Comparison of ENCODE assay signal across 20 cellular contexts in the genomic region with DNA sequence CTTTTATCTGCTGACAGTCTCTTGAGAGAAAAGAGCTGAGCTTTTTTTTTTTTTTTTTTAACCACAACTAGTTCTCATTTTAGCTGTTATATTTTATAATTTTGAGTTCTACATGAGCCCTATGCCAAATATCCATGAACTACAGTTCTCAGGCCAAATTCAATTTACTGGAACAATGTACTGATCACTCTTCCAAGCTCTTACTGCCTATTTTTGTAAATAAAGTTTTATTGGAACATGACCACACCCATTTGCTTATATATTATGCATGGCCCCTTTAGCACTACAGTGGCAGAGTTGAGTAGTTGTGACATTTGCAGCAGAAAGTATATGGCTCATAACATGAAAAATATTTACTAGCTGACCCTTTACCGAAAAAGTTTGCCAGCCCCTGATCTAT.
DNase-seq lines count a peak whose midpoint lies in the region; ATAC-seq, FAIRE-seq and TF ChIP-seq lines count a peak whose summit lies in the region.
"Had no signal": no experiment of that assay in that cellular context is flagged by ENCODE, and none has a peak within 500 bp of the region (broad histone marks: within the 10 kb centered on the region; RNA-seq: fewer than 3 reads in every experiment).

No MANE protein-coding gene starts in this region.

- TF ChIP-seq CTCF in HepG2 (CRISPR knock-in tag; IDR thresholded peaks at IDR 0.05) (no peak), right lobe of liver (IDR thresholded peaks at IDR 0.05) (no peak), GM12878 (IDR thresholded peaks at IDR 0.05 in 2 of 3, conservative IDR thresholded peaks at IDR 0.05 in 1 of 3; ENCODE audit: control insufficient read depth in 2 of 3, extremely low read depth in 1 of 3, insufficient read depth in 1 of 3, low read depth in 3 of 3, low read length in 3 of 3) (no peak)

- H3K79me2 ChIP-seq in HepG2 (ENCODE audit: insufficient read depth, low read length) (no peaks in the 10 kb centered on the region), GM12878 (ENCODE audit: control insufficient read depth, insufficient read depth, low read length) (no peaks in the 10 kb centered on the region)

- H4K20me1 ChIP-seq in HepG2 (ENCODE audit: insufficient read depth, low read length) (no peaks in the 10 kb centered on the region), GM12878 (ENCODE audit: control insufficient read depth, insufficient read depth) (no peaks in the 10 kb centered on the region; the same call in 1 of the 2 replicates)
- H4K20me1 ChIP-seq: BLaER1 treated with 17β-estradiol and CSF1 and Interleukin-3, amounts not matched to agents 10 nM and 100 nM had no signal

- RAD21 ChIA-PET in GM12878 (lab: Charles Lee; ENCODE audit: unreplicated experiment), result interaction anchor here (0.7 to 0.8 kb wide), 2 partner anchors 195 to 1076 kb away, joined by 3 to 6 read pairs; no protein-coding TSS in a partner anchor

- H3K4me2 ChIP-seq in HepG2 (ENCODE audit: low read depth, low read length), result no peak overlapping the region
- H3K4me2 ChIP-seq in GM12878 (ENCODE audit: control insufficient read depth, insufficient read depth), result no peak overlapping the region
- H3K4me2 ChIP-seq: A549; BLaER1 treated with 17β-estradiol and CSF1 and Interleukin-3, amounts not matched to agents 10 nM and 100 nM had no signal

- H3K36me3 ChIP-seq in HepG2 (replicated peaks in 1 of 2; ENCODE audit: control insufficient read depth in 1 of 2, insufficient read depth in 2 of 2, low read length in 2 of 2), result no peaks in the 10 kb centered on the region
- no peaks in the 10 kb centered on the region for H3K36me3 ChIP-seq in right lobe of liver
- H3K36me3 ChIP-seq in GM12878 (ENCODE audit: control insufficient read depth in 2 of 2, insufficient read depth in 2 of 2, low read length in 1 of 2), result no peaks in the 10 kb centered on the region

- no peak overlapping the region for H2AFZ ChIP-seq in HepG2 (ENCODE audit: low read length)
- no peak overlapping the region for H2AFZ ChIP-seq in GM12878 (ENCODE audit: control insufficient read depth, low read depth, low read length)

- ATAC-seq in HepG2 (no peak), right lobe of liver (no peak), GM12878 (no peak), GM18867 (IDR thresholded peaks at IDR 0.05; ENCODE audit: unreplicated experiment) (no peak)
- ATAC-seq: A549; CD8-positive, alpha-beta T cell had no signal

- FAIRE-seq in HepG2 (lab: Jason Lieb, UNC), result no peak
- no peak for FAIRE-seq in GM12878 (lab: Jason Lieb, UNC)
- FAIRE-seq: D721Med, G401.6, GM12892, GM18507 had no signal

- BruUV-seq in HepG2 (replicated peaks; lab: Mats Ljungman, UMichigan) (no TSS peak), GM12878 (replicated peaks; lab: Mats Ljungman, UMichigan) (no TSS peak)

- WGBS in HepG2 (ENCODE audit: low lambda C conversion rate), result 100% methylated on average over 1 of the region's 1 CpG
- 78% methylated on average over 1 of the region's 1 CpG for WGBS in right lobe of liver (ENCODE audit: insufficient coverage, low coverage, low lambda C conversion rate, missing lambda C conversion rate)
- WGBS in GM12878 (ENCODE audit: insufficient coverage, insufficient replicate concordance, low lambda C conversion rate, missing lambda C conversion rate), result 100% methylated on average over 1 of the region's 1 CpG

- SMC1A ChIA-PET in GM12878 (lab: Charles Lee; ENCODE audit: uncharacterized antibody, unreplicated experiment), result interaction anchor here (0.6 to 1.5 kb wide), 9 partner anchors 8 to 195 kb away, joined by 3 to 5 read pairs (median 3); no protein-coding TSS in a partner anchor

- H3K27me3 ChIP-seq in HepG2 (ENCODE audit: control insufficient read depth in 1 of 2, insufficient read depth in 2 of 2, low read length in 2 of 2) (no peaks in the 10 kb centered on the region), right lobe of liver (no peaks in the 10 kb centered on the region), GM12878 (replicated peaks in 1 of 2; ENCODE audit: control insufficient read depth in 2 of 2, insufficient read depth in 2 of 2, low read length in 1 of 2) (no peaks in the 10 kb centered on the region)
- H3K27me3 ChIP-seq: BLaER1 treated with 17β-estradiol and CSF1 and Interleukin-3, amounts not matched to agents 10 nM and 100 nM had no signal

- H3K27ac ChIP-seq in HepG2 (ENCODE audit: extremely low read length, insufficient read depth, low read length), result no peak overlapping the region
- no peak overlapping the region for H3K27ac ChIP-seq in right lobe of liver
- H3K27ac ChIP-seq in GM12878 (ENCODE audit: control insufficient read depth, insufficient read depth), result no peak overlapping the region
- H3K27ac ChIP-seq: 22Rv1; A549; BLaER1 treated with 17β-estradiol and CSF1 and Interleukin-3, amounts not matched to agents 10 nM and 100 nM; C4-2B had no signal

- no peak for TF ChIP-seq EP300 in HepG2 (IDR thresholded peaks at IDR 0.05; ENCODE audit: low read depth in 2 of 2, low read length in 2 of 2)
- TF ChIP-seq EP300 in HepG2 (CRISPR knock-in tag; IDR thresholded peaks at IDR 0.05; ENCODE audit: borderline replicate concordance), result no peak
- TF ChIP-seq EP300 in GM12878 (IDR thresholded peaks at IDR 0.05; ENCODE audit: borderline replicate concordance in 1 of 2, control insufficient read depth in 1 of 2, low read depth in 2 of 2, low read length in 2 of 2), result no peak

- TF ChIP-seq POLR2A in HepG2 (IDR thresholded peaks at IDR 0.05; ENCODE audit: insufficient read depth in 1 of 2, low read depth in 2 of 2, low read length in 2 of 2) (no peak), right lobe of liver (IDR thresholded peaks at IDR 0.05) (no peak), GM12878 (IDR thresholded peaks at IDR 0.05; ENCODE audit: low read depth, low read length) (no peak), erythroblast (IDR thresholded peaks at IDR 0.05; ENCODE audit: low read length) (no peak)

- H3K9ac ChIP-seq in HepG2 (ENCODE audit: insufficient read depth, low read depth, low read length), result no peak overlapping the region
- no peak overlapping the region for H3K9ac ChIP-seq in GM12878 (ENCODE audit: control insufficient read depth, insufficient read depth, low read length)
- H3K9ac ChIP-seq: BLaER1 treated with 17β-estradiol and CSF1 and Interleukin-3, amounts not matched to agents 10 nM and 100 nM had no signal

- DNase-seq in HepG2 (ENCODE audit: low spot score) (no peak), right lobe of liver (no peak), GM12878 (ENCODE audit: low read depth, low spot score) (no peak), erythroblast (lab: John Stamatoyannopoulos, UW) (no peak)
- DNase-seq: AML-193; Caco-2; Calu3; CD4-positive, alpha-beta T cell; CD8-positive, alpha-beta T cell; DMS79 treated with DMSO at 0.1 percent for 48 hours; GF-D8 had no signal

- intact Hi-C loops in HepG2 (cut with micrococcal nuclease; ENCODE audit: unreplicated experiment) (no loop called here), right lobe of liver (cut with DNase I) (no loop called here), GM12878 (cut with micrococcal nuclease; ENCODE audit: unreplicated experiment) (no loop called here)

- CTCF ChIA-PET in HepG2 (lab: Yijun Ruan, JAX; ENCODE audit: low intra/inter-chr PET ratio, low total read pairs), result no interaction called here
- CTCF ChIA-PET in GM12878 (lab: Yijun Ruan, JAX), result interaction anchor here (1.2 kb wide), 1 partner anchor 11 kb away, joined by 4 read pairs; no protein-coding TSS in a partner anchor

- no peak for TF ChIP-seq RAD21 in HepG2 (CRISPR knock-in tag; IDR thresholded peaks at IDR 0.05)
- TF ChIP-seq RAD21 in GM12878 (IDR thresholded peaks at IDR 0.05; ENCODE audit: insufficient read depth, low read depth, low read length), result no peak

- H3K9me3 ChIP-seq in HepG2 (ENCODE audit: low read length) (no peaks in the 10 kb centered on the region), right lobe of liver (no peaks in the 10 kb centered on the region), GM12878 (replicated peaks; ENCODE audit: control insufficient read depth, insufficient read depth, low read length) (no peaks in the 10 kb centered on the region; the same call in 2 of the 3 replicates)
- H3K9me3 ChIP-seq: A549, Caco-2 had no signal

- H3K4me3 ChIP-seq in HepG2 (replicated peaks in 1 of 3; ENCODE audit: insufficient read depth in 1 of 3, low read depth in 2 of 3, low read length in 3 of 3) (no peak overlapping the region), right lobe of liver (no peak overlapping the region), GM12878 (no peak overlapping the region)
- H3K4me3 ChIP-seq: A549; BLaER1 treated with 17β-estradiol and CSF1 and Interleukin-3, amounts not matched to agents 10 nM and 100 nM had no signal

- POLR2A ChIA-PET in HepG2 (lab: Yijun Ruan, JAX) (no interaction called here), GM12878 (lab: Charles Lee) (interaction anchor here (1.2 kb wide), 1 partner anchor 58 kb away, joined by 4 read pairs; no protein-coding TSS in a partner anchor)

- in situ Hi-C loops in HepG2 (cut with HindIII; ENCODE audit: extremely low pct_ligation_motif_present, low pct_unique_long_range_greater_than_20kb) (no loop called here), GM12878 (cut with MboI) (no loop called here)

- H3K4me1 ChIP-seq in HepG2 (ENCODE audit: insufficient read depth, low read length) (0 out of 2 replicates have a peak, but pooled peaks cover under 1% of the 10 kb centered on the region), right lobe of liver (no peaks in the 10 kb centered on the region), GM12878 (ENCODE audit: control insufficient read depth, insufficient read depth, low read length) (no peaks in the 10 kb centered on the region)
- H3K4me1 ChIP-seq: A549, Caco-2 had no signal

TF ChIP-seq in HepG2, 621 proteins besides CTCF, POLR2A, EP300 and RAD21 (continues in another document):
- TF ChIP-seq, protein P1, sequence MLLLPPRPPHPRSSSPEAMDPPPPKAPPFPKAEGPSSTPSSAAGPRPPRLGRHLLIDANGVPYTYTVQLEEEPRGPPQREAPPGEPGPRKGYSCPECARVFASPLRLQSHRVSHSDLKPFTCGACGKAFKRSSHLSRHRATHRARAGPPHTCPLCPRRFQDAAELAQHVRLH (CRISPR knock-in tag; IDR thresholded peaks at IDR 0.05; ENCODE audit: borderline replicate concordance, low read depth), result no peak
- TF ChIP-seq CEBPB (IDR thresholded peaks at IDR 0.05; ENCODE audit: borderline replicate concordance, low read depth, low read length), result no peak
- no peak for TF ChIP-seq KLF16 (CRISPR knock-in tag; IDR thresholded peaks at IDR 0.05)
- TF ChIP-seq MBD4 (IDR thresholded peaks at IDR 0.05; ENCODE audit: borderline replicate concordance, low read length), result no peak
